Comparison of ENCODE assay signal across 8 cellular contexts in the genomic region with DNA sequence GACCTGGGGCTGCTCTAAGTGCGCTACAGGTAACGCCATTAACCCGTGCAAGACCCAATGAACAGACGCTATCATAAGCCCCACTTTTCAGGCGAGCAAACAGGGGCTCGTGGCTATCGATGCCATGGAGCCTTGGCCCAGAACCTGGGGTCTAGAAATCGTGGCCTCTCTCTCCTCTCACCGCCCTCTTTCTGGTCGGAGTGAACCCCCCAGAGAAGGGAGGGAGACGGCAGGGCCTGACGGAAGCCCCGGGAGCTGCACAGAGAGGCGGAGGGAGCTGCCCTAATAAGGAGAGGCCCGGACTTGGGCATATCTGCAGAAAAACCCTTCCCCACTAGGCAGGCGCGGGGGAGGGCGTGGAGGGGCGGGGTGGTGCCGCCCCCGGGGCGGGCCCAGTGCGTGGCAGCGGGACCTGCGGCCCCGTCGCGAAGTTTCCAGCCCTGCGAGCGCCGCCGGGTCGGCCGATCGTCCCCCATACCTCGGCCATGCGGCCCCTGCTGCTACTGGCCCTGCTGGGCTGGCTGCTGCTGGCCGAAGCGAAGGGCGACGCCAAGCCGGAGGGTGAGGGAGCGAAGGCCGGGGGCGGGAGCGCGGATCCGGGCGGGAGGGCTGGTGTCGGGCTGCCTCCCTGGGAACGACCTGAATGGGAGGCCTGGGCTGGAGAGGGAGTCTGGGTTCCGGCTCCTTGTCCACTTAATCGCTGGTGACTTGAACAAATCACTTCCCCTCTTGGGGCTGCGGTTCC. TPM values are rescaled to one million over a fixed set of nuclear protein-coding genes. Genes with fewer than 3 reads are reported as not detected.
DNase-seq lines count a peak whose midpoint lies in the region; ATAC-seq and TF ChIP-seq lines count a peak whose summit lies in the region.

A gene (plus strand): TSS at position 423 of the 745 bp plus-strand sequence. CDS start 63 bp downstream, at position 486.

- H3K27me3 ChIP-seq in RWPE2 (ENCODE audit: insufficient read depth, poor library complexity, severe bottlenecking) = no peaks in the 10 kb centered on the region

- in situ Hi-C loops in KBM-7 (cut with MboI; ENCODE audit: low pct_unique_long_range_greater_than_20kb, low sequenced_read_pairs) = no loop called here

- no peaks in the 10 kb centered on the region for H3K27me3 Mint-ChIP-seq in activated T-helper 2 cell treated with anti-CD3 and anti-CD28 coated beads, Interferon-gamma antibody, Interleukin-2, Interleukin-4, amounts not matched to agents 10 μg/mL and 5 μg/mL and 100 μg/mL, durations not matched to agents 14 hours and 24 hours and 36 hours (ENCODE audit: low read depth)
- no peaks in the 10 kb centered on the region for H3K27me3 Mint-ChIP-seq in nephron (ENCODE audit: low read depth)

- H3K27ac ChIP-seq in RWPE2 (ENCODE audit: poor library complexity, severe bottlenecking) = peak within 1 kb of the TSS; percentile 55

- intact Hi-C loops in activated T-helper 2 cell treated with anti-CD3 and anti-CD28 coated beads, Interferon-gamma antibody, Interleukin-2, Interleukin-4, amounts not matched to agents 10 μg/mL and 5 μg/mL and 100 μg/mL, durations not matched to agents 14 hours and 24 hours and 36 hours (cut with micrococcal nuclease) = loop anchor here (1.0 to 10.0 kb wide), 4 partner anchors 8 to 660 kb away; a partner anchor contains a TSS

- H3K9me3 ChIP-seq in RWPE2 (ENCODE audit: severe bottlenecking) = no peaks in the 10 kb centered on the region

- H3K36me3 Mint-ChIP-seq in activated T-helper 2 cell treated with anti-CD3 and anti-CD28 coated beads, Interferon-gamma antibody, Interleukin-2, Interleukin-4, amounts not matched to agents 10 μg/mL and 5 μg/mL and 100 μg/mL, durations not matched to agents 14 hours and 24 hours and 36 hours (ENCODE audit: low read depth) = peaks cover 6% of the 10 kb centered on the region
- no peaks in the 10 kb centered on the region for H3K36me3 Mint-ChIP-seq in nephron (ENCODE audit: low read depth)

- peaks cover 19% of the 10 kb centered on the region for H3K4me1 ChIP-seq in RWPE2 (ENCODE audit: insufficient read depth, poor library complexity, severe bottlenecking)

- peak within 1 kb of the TSS; percentile 82 for H3K4me3 Mint-ChIP-seq in activated T-helper 2 cell treated with anti-CD3 and anti-CD28 coated beads, Interferon-gamma antibody, Interleukin-2, Interleukin-4, amounts not matched to agents 10 μg/mL and 5 μg/mL and 100 μg/mL, durations not matched to agents 14 hours and 24 hours and 36 hours (ENCODE audit: low read depth)
- peak within 1 kb of the TSS; percentile 85 to 89 (median 87) for H3K4me3 Mint-ChIP-seq in nephron

- peak within 1 kb of the TSS; percentile 38 for H3K27ac Mint-ChIP-seq in activated T-helper 2 cell treated with anti-CD3 and anti-CD28 coated beads, Interferon-gamma antibody, Interleukin-2, Interleukin-4, amounts not matched to agents 10 μg/mL and 5 μg/mL and 100 μg/mL, durations not matched to agents 14 hours and 24 hours and 36 hours
- peak within 1 kb of the TSS; percentile 88 to 94 (median 93) for H3K27ac Mint-ChIP-seq in nephron

- no peaks in the 10 kb centered on the region for H3K9me3 Mint-ChIP-seq in activated T-helper 2 cell treated with anti-CD3 and anti-CD28 coated beads, Interferon-gamma antibody, Interleukin-2, Interleukin-4, amounts not matched to agents 10 μg/mL and 5 μg/mL and 100 μg/mL, durations not matched to agents 14 hours and 24 hours and 36 hours
- no peaks in the 10 kb centered on the region for H3K9me3 Mint-ChIP-seq in nephron

- H3K4me3 ChIP-seq in RWPE2 (ENCODE audit: severe bottlenecking) = peak within 1 kb of the TSS; percentile 66
- peak within 1 kb of the TSS; percentile 76 for H3K4me3 ChIP-seq in fibroblast of pulmonary artery (replicated peaks; ENCODE audit: low read depth, low read length)

- TF ChIP-seq CTCF in RWPE2 (IDR thresholded peaks at IDR 0.05; ENCODE audit: poor library complexity, severe bottlenecking) (no peak), fibroblast of pulmonary artery (IDR thresholded peaks at IDR 0.05; ENCODE audit: low read length, missing control alignments) (no peak), nephron (IDR thresholded peaks at IDR 0.05; ENCODE audit: unreplicated experiment in 3 of 3) (no peak)

- ATAC-seq in GM21717 (IDR thresholded peaks at IDR 0.05; ENCODE audit: unreplicated experiment) (peak; percentile 83), RWPE2 (ENCODE audit: low read depth) (peak; percentile 95)

- DNase-seq in DMS53 treated with DMSO at 0.1 percent for 48 hours (lab: John Stamatoyannopoulos, UW; ENCODE audit: unreplicated experiment) = peak; percentile 57
- peak; percentile 83 for DNase-seq in KBM-7
- peak; percentile 83 for DNase-seq in RWPE2 (ENCODE audit: low spot score)
- peak; percentile 76 for DNase-seq in activated T-helper 2 cell treated with anti-CD3 and anti-CD28 coated beads, Interferon-gamma antibody, Interleukin-2, Interleukin-4, amounts not matched to agents 10 μg/mL and 5 μg/mL and 100 μg/mL, durations not matched to agents 14 hours and 24 hours and 36 hours (ENCODE audit: low spot score)
- peak; percentile 94 for DNase-seq in fibroblast of pulmonary artery (ENCODE audit: low read depth)
- DNase-seq in stimulated activated naive CD4-positive, alpha-beta T cell treated with Interleukin-2 at 50 U/mL for 16 hours (lab: John Stamatoyannopoulos, UW) = peak; percentile 78

- peaks cover 8% of the 10 kb centered on the region for H3K4me1 Mint-ChIP-seq in activated T-helper 2 cell treated with anti-CD3 and anti-CD28 coated beads, Interferon-gamma antibody, Interleukin-2, Interleukin-4, amounts not matched to agents 10 μg/mL and 5 μg/mL and 100 μg/mL, durations not matched to agents 14 hours and 24 hours and 36 hours (ENCODE audit: low read depth)
- H3K4me1 Mint-ChIP-seq in nephron = peaks cover 34% of the 10 kb centered on the region

- H3K36me3 ChIP-seq in RWPE2 (ENCODE audit: low read depth) = peaks cover under 1% of the 10 kb centered on the region; the same call in 1 of the 2 replicates

RNA-seq across cellular contexts. Expression of the gene that starts here (rescaled TPM):
- total RNA-seq in activated T-helper 2 cell treated with anti-CD3 and anti-CD28 coated beads, Interferon-gamma antibody, Interleukin-2, Interleukin-4, amounts not matched to agents 10 μg/mL and 5 μg/mL and 100 μg/mL, durations not matched to agents 14 hours and 24 hours and 36 hours = 39.4 and 44.0 TPM in 2 replicates

Comparison
In these comparisons a context has a peak if more than half of its experiments do, and no peak if none do; other contexts are left out.
1. Peak in every context shown above with its lines: DNase-seq, ATAC-seq, H3K4me3 ChIP-seq and H3K27ac ChIP-seq.